In the genomic region with DNA sequence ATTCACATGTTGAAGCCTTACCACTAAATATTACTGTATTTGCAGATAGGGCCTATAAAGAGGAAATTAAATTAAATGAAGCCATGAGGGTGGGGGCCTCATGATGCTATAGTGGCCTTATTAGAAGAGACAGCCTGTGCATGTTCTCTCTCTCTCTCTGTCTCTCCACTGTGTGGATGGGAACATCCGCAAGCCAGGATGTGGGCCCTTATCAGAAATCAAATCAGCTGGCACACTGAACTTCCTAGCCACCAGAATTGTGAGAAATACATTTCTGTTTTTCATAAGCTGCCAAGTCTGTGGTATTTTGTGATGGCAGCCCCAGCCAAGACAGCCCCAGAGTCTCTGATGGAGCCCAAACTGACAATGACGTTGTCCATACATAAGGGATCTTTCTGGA, we compare ENCODE assay signal across 33 cellular contexts.
"Had no signal": no experiment of that assay in that cellular context is flagged by ENCODE, and none has a peak within 500 bp of the region (broad histone marks: within the 10 kb centered on the region; RNA-seq: fewer than 3 reads in every experiment).

No MANE protein-coding gene starts in this region.

- H3K36me3 ChIP-seq: MG63 had no signal

- H3K4me3 ChIP-seq: MG63 had no signal

- H3K27me3 ChIP-seq: MG63 had no signal

- H3K9me3 ChIP-seq: MG63 had no signal

- DNase-seq: Karpas-422, Kasumi-1, MG63, MM.1S, MV-4-11, NCI-H1048, NCI-H1092, NCI-H1092 treated with DMSO at 0.1 percent for 48 hours, NCI-H1105, NCI-H1105 treated with DMSO at 0.1 percent for 48 hours, NCI-H1417 treated with DMSO at 0.1 percent for 48 hours, NCI-H1436, NCI-H1436 treated with DMSO at 0.1 percent for 48 hours, NCI-H146, NCI-H1694, NCI-H1694 treated with DMSO at 0.1 percent for 48 hours, NCI-H187, NCI-H187 treated with DMSO at 0.1 percent for 48 hours, NCI-H1930, NCI-H2029, NCI-H2029 treated with DMSO at 0.1 percent for 48 hours, NCI-H2081, NCI-H2081 treated with DMSO at 0.1 percent for 48 hours, NCI-H2107, NCI-H2171, NCI-H2171 treated with DMSO at 0.1 percent for 48 hours, NCI-H2227 treated with DMSO at 0.1 percent for 48 hours, NCI-H226, NCI-H345, NCI-H446, NCI-H446 treated with DMSO at 0.1 percent for 48 hours, NCI-H510A, NCI-H510A treated with DMSO at 0.1 percent for 48 hours had no signal
